1 cellular context compared by ENCODE assay signal in the genomic region with DNA sequence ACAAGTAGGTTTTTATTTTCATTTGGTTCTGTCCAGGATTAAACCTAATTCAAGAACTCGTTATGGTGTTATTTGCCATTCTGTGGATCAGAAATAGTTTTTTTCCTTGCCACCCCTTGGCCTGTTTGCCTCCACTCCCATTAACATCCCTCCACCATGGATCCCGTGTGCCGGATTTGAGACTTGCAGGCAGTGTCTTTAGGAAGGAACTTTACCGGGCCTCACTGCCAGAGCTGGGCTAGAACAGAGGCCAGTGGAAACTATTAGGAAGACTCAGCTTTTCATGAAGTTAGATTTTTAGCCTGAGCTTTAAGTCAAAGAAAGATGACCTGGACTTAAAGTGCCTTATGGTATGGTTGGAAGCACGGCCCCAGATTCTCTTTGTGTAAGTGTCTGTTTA.
TF ChIP-seq lines count a peak whose summit lies in the region.

No MANE protein-coding gene starts in this region.

TF ChIP-seq in A549, 52 proteins besides CTCF, POLR2A, EP300 and RAD21:
- TF ChIP-seq NPAS2 (CRISPR knock-in tag; IDR thresholded peaks at IDR 0.05; ENCODE audit: borderline replicate concordance) (no peak), CBX2 (IDR thresholded peaks at IDR 0.05; ENCODE audit: borderline replicate concordance, low read depth) (no peak), TP53 (CRISPR knock-in tag; IDR thresholded peaks at IDR 0.05) (no peak), ZNF302 (CRISPR knock-in tag; IDR thresholded peaks at IDR 0.05) (no peak), SREBF2 (IDR thresholded peaks at IDR 0.05) (no peak), FOXS1 (CRISPR knock-in tag; IDR thresholded peaks at IDR 0.05) (no peak), RFX5 (IDR thresholded peaks at IDR 0.05) (no peak), JUN (IDR thresholded peaks at IDR 0.05) (no peak)
- TF ChIP-seq, protein P1, sequence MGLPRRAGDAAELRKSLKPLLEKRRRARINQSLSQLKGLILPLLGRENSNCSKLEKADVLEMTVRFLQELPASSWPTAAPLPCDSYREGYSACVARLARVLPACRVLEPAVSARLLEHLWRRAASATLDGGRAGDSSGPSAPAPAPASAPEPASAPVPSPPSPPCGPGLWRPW (IDR thresholded peaks at IDR 0.05): no peak
